In genomic region chr3:139541156-139541897, GRCh38 we compare ENCODE assay signal across 14 cellular contexts. TPM values are rescaled to one million over a fixed set of nuclear protein-coding genes. Genes with fewer than 3 reads are reported as not detected.
DNase-seq lines count a peak whose midpoint lies in the region; ATAC-seq, FAIRE-seq and TF ChIP-seq lines count a peak whose summit lies in the region.
"Had no signal": no experiment of that assay in that cellular context is flagged by ENCODE, and none has a peak within 500 bp of the region (broad histone marks: within the 10 kb centered on the region; RNA-seq: fewer than 3 reads in every experiment).

No MANE protein-coding gene starts in this region.

- peaks cover 12% of the 10 kb centered on the region for H3K4me1 Mint-ChIP-seq in astrocyte (ENCODE audit: low read depth, unreplicated experiment)

- H3K27ac ChIP-seq in SK-N-SH (ENCODE audit: low read depth in 2 of 2, low read length in 1 of 2) (peak overlapping the region in 1 of 2 experiments; percentile 100; a peak in 2 of 4 replicates), astrocyte (ENCODE audit: low read depth, low read length) (peak overlapping the region; percentile 95), coronary artery (no peak overlapping the region)
- H3K27ac ChIP-seq: esophagus muscularis mucosa had no signal

- H3K4me3 Mint-ChIP-seq in astrocyte (ENCODE audit: unreplicated experiment) = no peak overlapping the region
- H3K4me3 Mint-ChIP-seq: activated B cell treated with CpG ODN at 0.5 μM for 24 hours had no signal

- no peak for TF ChIP-seq RAD21 in SK-N-SH (IDR thresholded peaks at IDR 0.05; ENCODE audit: low read length)

- H3K27me3 ChIP-seq in SK-N-SH (ENCODE audit: insufficient read depth) (no peaks in the 10 kb centered on the region), astrocyte (ENCODE audit: insufficient read depth, low read length) (no peaks in the 10 kb centered on the region)
- H3K27me3 ChIP-seq: esophagus muscularis mucosa had no signal

- H3K79me2 ChIP-seq in SK-N-SH (ENCODE audit: insufficient read depth) (no peaks in the 10 kb centered on the region), astrocyte (ENCODE audit: insufficient read depth, low read length) (peaks cover 56% of the 10 kb centered on the region)

- H3K9me3 Mint-ChIP-seq in astrocyte (ENCODE audit: unreplicated experiment) = peaks cover 19% of the 10 kb centered on the region
- H3K9me3 Mint-ChIP-seq: activated B cell treated with CpG ODN at 0.5 μM for 24 hours had no signal

- H3K27ac Mint-ChIP-seq in astrocyte (ENCODE audit: unreplicated experiment) = no peak overlapping the region
- H3K27ac Mint-ChIP-seq: activated B cell treated with CpG ODN at 0.5 μM for 24 hours had no signal

- H3K4me1 ChIP-seq in SK-N-SH (ENCODE audit: control insufficient read depth in 1 of 2, insufficient read depth in 2 of 2, low read depth in 1 of 2, low read length in 1 of 2) (peaks cover 15 to 40% of the 10 kb centered on the region in 2 experiments; a peak in 3 of 4 replicates), astrocyte (ENCODE audit: insufficient read depth, low read length) (peaks cover 37% of the 10 kb centered on the region)

- no peaks in the 10 kb centered on the region for H3K36me3 ChIP-seq in SK-N-SH (replicated peaks in 1 of 2; ENCODE audit: control insufficient read depth in 1 of 2, insufficient read depth in 2 of 2, low read length in 1 of 2)
- H3K36me3 ChIP-seq in astrocyte (ENCODE audit: insufficient read depth, low read length) = peaks cover 10% of the 10 kb centered on the region
- H3K36me3 ChIP-seq: esophagus muscularis mucosa had no signal

- no peaks in the 10 kb centered on the region for H4K20me1 ChIP-seq in SK-N-SH (ENCODE audit: insufficient read depth)
- H4K20me1 ChIP-seq in astrocyte (ENCODE audit: insufficient read depth, low read length) = no peaks in the 10 kb centered on the region

- no peaks in the 10 kb centered on the region for H3F3A ChIP-seq in SK-N-SH (replicated peaks; ENCODE audit: insufficient read depth)

- H3K9ac ChIP-seq in SK-N-SH (no peak overlapping the region), astrocyte (ENCODE audit: low read length) (peak overlapping the region; percentile 96)

- POLR2A ChIA-PET in SK-N-SH (lab: Yijun Ruan, JAX) = interaction anchor here (0.9 to 1.2 kb wide), 3 partner anchors 9 to 171 kb away, joined by 3 read pairs; partner anchors contain the start of gene COPB2

- no peak for TF ChIP-seq EP300 in SK-N-SH (IDR thresholded peaks at IDR 0.05; ENCODE audit: borderline replicate concordance in 1 of 2, low read depth in 1 of 2, low read length in 1 of 2)

- peak overlapping the region in 1 of 2 experiments; percentile 68; a peak in 1 of 4 replicates for H3K4me3 ChIP-seq in SK-N-SH (ENCODE audit: low read depth in 2 of 2, low read length in 1 of 2)
- peak overlapping the region; percentile 77 for H3K4me3 ChIP-seq in astrocyte (ENCODE audit: insufficient read depth, low read depth, low read length)
- H3K4me3 ChIP-seq in coronary artery = no peak overlapping the region

- no peaks in the 10 kb centered on the region for H3K9me2 ChIP-seq in SK-N-SH

- peaks cover 12% of the 10 kb centered on the region for H3K36me3 Mint-ChIP-seq in astrocyte (ENCODE audit: low read depth, unreplicated experiment)

- ATAC-seq in SK-N-SH treated with all-trans-retinoic acid at 6 μM for 48 hours (no peak), GM18909 (IDR thresholded peaks at IDR 0.05; ENCODE audit: poor library complexity, unreplicated experiment) (no peak), GM21825 (IDR thresholded peaks at IDR 0.05; ENCODE audit: unreplicated experiment) (no peak)
- ATAC-seq: PC-3 had no signal

- H3K9me3 ChIP-seq in SK-N-SH = no peaks in the 10 kb centered on the region
- H3K9me3 ChIP-seq in astrocyte (ENCODE audit: insufficient read depth, low read depth, low read length) = no peaks in the 10 kb centered on the region
- H3K9me3 ChIP-seq: esophagus muscularis mucosa had no signal

- 98% methylated on average over 4 of the region's 5 CpGs for WGBS in SK-N-SH (ENCODE audit: low lambda C conversion rate)

- H2AFZ ChIP-seq in SK-N-SH (ENCODE audit: low read depth) = no peak overlapping the region
- H2AFZ ChIP-seq in astrocyte (ENCODE audit: low read depth, low read length) = no peak overlapping the region

- TF ChIP-seq CTCF in SK-N-SH (IDR thresholded peaks at IDR 0.05) (no peak), astrocyte (IDR thresholded peaks at IDR 0.05; ENCODE audit: insufficient read depth, low read depth, low read length) (no peak), coronary artery (IDR thresholded peaks at IDR 0.05) (no peak)

- H3K4me2 ChIP-seq in SK-N-SH (peak overlapping the region; percentile 83; the same call in 1 of the 2 replicates), astrocyte (ENCODE audit: low read length) (peak overlapping the region; percentile 95)

- H3K27me3 Mint-ChIP-seq in astrocyte (ENCODE audit: low read depth, unreplicated experiment) = peaks cover 8% of the 10 kb centered on the region

- CTCF ChIA-PET in SK-N-SH (lab: Yijun Ruan, JAX) = interaction anchor here (0.8 to 4.4 kb wide), 11 partner anchors 10 to 187 kb away, joined by 3 to 24 read pairs (median 6); no protein-coding TSS in a partner anchor

- DNase-seq in SK-N-SH (peak; percentile 41), astrocyte (ENCODE audit: low read depth) (no peak), medulla oblongata (ENCODE audit: extremely low spot score) (peak; percentile 85), superior temporal gyrus (ENCODE audit: extremely low spot score) (peak; percentile 90), coronary artery (ENCODE audit: low spot score) (no peak)
- DNase-seq: activated B cell treated with CpG ODN at 0.5 μM for 24 hours; activated naive CD4-positive, alpha-beta T cell treated with anti-CD3 and anti-CD28 coated beads, Interleukin-2, amount 50 U/mL, for 16 hours; NCI-H2107; PC-3 had no signal

- no peak for FAIRE-seq in astrocyte (lab: Jason Lieb, UNC)
- FAIRE-seq: colon had no signal

TF ChIP-seq in SK-N-SH, 30 proteins besides CTCF, POLR2A, EP300 and RAD21:
- TF ChIP-seq RCOR1 (IDR thresholded peaks at IDR 0.05; ENCODE audit: low read length) = no peak
TF ChIP-seq in SK-N-SH: peak in this region for 0.

TF ChIP-seq in SK-N-SH treated with all-trans-retinoic acid at 6 μM for 48 hours, 23 proteins besides CTCF, POLR2A, EP300 and RAD21:
- TF ChIP-seq CSRNP3 (CRISPR knock-in tag; IDR thresholded peaks at IDR 0.05) = no peak
- no peak for TF ChIP-seq ESRRG (CRISPR knock-in tag; IDR thresholded peaks at IDR 0.05)

RNA-seq across cellular contexts. Expression of gene RBP1, which starts 1.8 kb away (rescaled TPM):
- 29.9 and 44.8 TPM in 2 replicates for polyA plus RNA-seq in SK-N-SH (2012; rRNA removed)
- 64.7 and 87.6 TPM in 2 replicates for polyA plus RNA-seq in SK-N-SH (2012; cell fraction: cytosol; rRNA removed)
- 10.8 and 15.5 TPM in 2 replicates for polyA plus RNA-seq in SK-N-SH (2012; cell fraction: nucleus; rRNA removed)
- 19.2 and 27.8 TPM in 2 replicates for total RNA-seq in astrocyte
- total RNA-seq: activated B cell treated with CpG ODN at 0.5 μM for 24 hours, PC-3 had no signal

Comparison
In these comparisons a context has a peak if more than half of its experiments do, and no peak if none do; other contexts are left out.
1. DNase-seq: peak in SK-N-SH (single experiment), medulla oblongata (single experiment) and superior temporal gyrus (single experiment); none in astrocyte (single experiment) and coronary artery (single experiment).